ENCODE assay signal across 1 cellular context in genomic region chr2:128027801-128028667, GRCh38.
A peak's percentile ranks its signal among the peaks of the same experiment; 100 is the strongest.
TF ChIP-seq lines count a peak whose summit lies in the region.

Gene SAP130, minus strand, starts transcription at chr2:128028059. Its CDS starts 1,767 bp downstream, at chr2:128026292.

TF ChIP-seq in WTC11, 78 proteins besides CTCF, POLR2A, EP300 and RAD21 (continued from another document and continues in another):
- TF ChIP-seq ZNF281 (CRISPR knock-in tag; IDR thresholded peaks at IDR 0.05) (no peak), ETV6 (CRISPR knock-in tag; IDR thresholded peaks at IDR 0.05) (no peak), CBFB (CRISPR knock-in tag; IDR thresholded peaks at IDR 0.05; ENCODE audit: low read depth) (peak; percentile 76; the same call in 1 of the 2 replicates), JAZF1 (CRISPR knock-in tag; IDR thresholded peaks at IDR 0.05) (no peak), E2F5 (CRISPR knock-in tag; IDR thresholded peaks at IDR 0.05) (peak; percentile 61; the same call in 1 of the 2 replicates), ATF6 (CRISPR knock-in tag; IDR thresholded peaks at IDR 0.05) (no peak), TEAD1 (CRISPR knock-in tag; IDR thresholded peaks at IDR 0.05) (no peak), JUN (CRISPR knock-in tag; IDR thresholded peaks at IDR 0.05) (0 out of 2 replicates have a peak, but pooled peaks have one; percentile 16), SP1 (CRISPR knock-in tag; conservative IDR thresholded peaks at IDR 0.05) (peak; percentile 98), E2F1 (CRISPR knock-in tag; IDR thresholded peaks at IDR 0.05) (no peak), PREB (CRISPR knock-in tag; IDR thresholded peaks at IDR 0.05; ENCODE audit: borderline replicate concordance) (no peak), HMGA2 (CRISPR knock-in tag; IDR thresholded peaks at IDR 0.05) (no peak), ZBTB21 (CRISPR knock-in tag; IDR thresholded peaks at IDR 0.05; ENCODE audit: borderline replicate concordance) (peak; percentile 71; the same call in 1 of the 2 replicates), ZNF232 (CRISPR knock-in tag; IDR thresholded peaks at IDR 0.05) (no peak), GTF2I (CRISPR knock-in tag; conservative IDR thresholded peaks at IDR 0.05) (no peak), ZNF512 (CRISPR knock-in tag; IDR thresholded peaks at IDR 0.05; ENCODE audit: borderline replicate concordance) (no peak), TP53 (CRISPR knock-in tag; IDR thresholded peaks at IDR 0.05) (peak; percentile 76), CDX4 (CRISPR knock-in tag; IDR thresholded peaks at IDR 0.05; ENCODE audit: borderline replicate concordance) (no peak), RELA (CRISPR knock-in tag; IDR thresholded peaks at IDR 0.05; ENCODE audit: borderline replicate concordance) (no peak), TCF7 (CRISPR knock-in tag; IDR thresholded peaks at IDR 0.05; ENCODE audit: low read depth) (no peak), ZBTB43 (CRISPR knock-in tag; IDR thresholded peaks at IDR 0.05) (no peak), E2F4 (CRISPR knock-in tag; IDR thresholded peaks at IDR 0.05; ENCODE audit: borderline replicate concordance, low read depth) (no peak; the same call in 1 of the 2 replicates), ZNF425 (CRISPR knock-in tag; conservative IDR thresholded peaks at IDR 0.05) (no peak), ZNF138 (CRISPR knock-in tag; conservative IDR thresholded peaks at IDR 0.05) (peak; percentile 78; the same call in 1 of the 2 replicates), NFYB (CRISPR knock-in tag; conservative IDR thresholded peaks at IDR 0.05; ENCODE audit: low read depth) (peak; percentile 81), ZNF396 (CRISPR knock-in tag; IDR thresholded peaks at IDR 0.05; ENCODE audit: borderline replicate concordance) (no peak), STAT6 (CRISPR knock-in tag; conservative IDR thresholded peaks at IDR 0.05; ENCODE audit: low read depth) (no peak), NR3C1 (CRISPR knock-in tag; conservative IDR thresholded peaks at IDR 0.05; ENCODE audit: low read depth) (0 out of 2 replicates have a peak, but pooled peaks have one; percentile 63), GABPB1 (CRISPR knock-in tag; IDR thresholded peaks at IDR 0.05) (peak; percentile 36), NFE2L1 (CRISPR knock-in tag; IDR thresholded peaks at IDR 0.05) (no peak), HMGXB4 (CRISPR knock-in tag; IDR thresholded peaks at IDR 0.05) (peak; percentile 47; the same call in 1 of the 2 replicates), NR2C2 (CRISPR knock-in tag; IDR thresholded peaks at IDR 0.05) (no peak), IRF2 (CRISPR knock-in tag; IDR thresholded peaks at IDR 0.05; ENCODE audit: borderline replicate concordance, low read depth) (no peak), MAX (CRISPR knock-in tag; IDR thresholded peaks at IDR 0.05) (no peak), IRF1 (CRISPR knock-in tag; IDR thresholded peaks at IDR 0.05) (no peak)
